1 cellular context compared by ENCODE assay signal in genomic region chr5:79513519-79514390, GRCh38.
TF ChIP-seq lines count a peak whose summit lies in the region.

Gene HOMER1, minus strand, starts transcription at chr5:79514134. Its CDS starts 1,360 bp downstream, at chr5:79512774.

TF ChIP-seq in K562, 482 proteins besides CTCF, POLR2A, EP300 and RAD21 (continued from another document):
- TF ChIP-seq NFRKB (IDR thresholded peaks at IDR 0.05; ENCODE audit: low read depth) (0 out of 2 replicates have a peak, but pooled peaks have one; percentile 37), NR1H2 (CRISPR knock-in tag; IDR thresholded peaks at IDR 0.05) (peak; percentile 97), ZFP1 (CRISPR knock-in tag; IDR thresholded peaks at IDR 0.05) (no peak), ZKSCAN8 (CRISPR knock-in tag; IDR thresholded peaks at IDR 0.05) (no peak), TEAD2 (tag; IDR thresholded peaks at IDR 0.05) (no peak)
